Comparison of ENCODE assay signal across 1 cellular context in genomic region chr1:21322681-21323016, GRCh38.
TF ChIP-seq lines count a peak whose summit lies in the region.

No MANE protein-coding gene starts in this region.

TF ChIP-seq in HepG2, 621 proteins besides CTCF, POLR2A, EP300 and RAD21 (continued from another document):
- TF ChIP-seq ZBTB4 (CRISPR knock-in tag; IDR thresholded peaks at IDR 0.05; ENCODE audit: borderline replicate concordance) = 0 out of 2 replicates have a peak, but pooled peaks have one; percentile 16
- TF ChIP-seq UBTF (CRISPR knock-in tag; IDR thresholded peaks at IDR 0.05) = 0 out of 2 replicates have a peak, but pooled peaks have one; percentile 43
